In the genomic region with DNA sequence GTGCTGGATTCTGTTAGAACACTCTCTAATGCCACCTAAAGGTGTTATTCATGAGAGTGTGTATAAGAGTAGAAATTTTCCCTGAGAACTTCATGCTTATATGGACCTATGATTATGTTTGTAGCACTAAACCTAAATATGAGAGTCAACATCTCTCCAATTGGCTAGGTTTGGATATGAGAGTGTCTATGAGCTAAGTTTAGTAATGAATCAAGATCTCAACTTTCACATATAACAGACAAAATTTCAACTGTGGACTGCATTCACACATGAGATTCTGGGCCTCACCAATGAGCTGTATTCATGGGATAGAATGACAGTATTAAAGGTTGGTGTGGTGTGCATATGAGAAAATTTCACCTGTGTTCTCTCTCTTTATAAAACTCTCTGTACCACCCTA, we compare ENCODE assay signal across 18 cellular contexts.
DNase-seq lines count a peak whose midpoint lies in the region; ATAC-seq and TF ChIP-seq lines count a peak whose summit lies in the region.
"Had no signal": no experiment of that assay in that cellular context is flagged by ENCODE, and none has a peak within 500 bp of the region (broad histone marks: within the 10 kb centered on the region; RNA-seq: fewer than 3 reads in every experiment).

No MANE protein-coding gene starts in this region.

- no peak overlapping the region for H3K27ac ChIP-seq in OCI-LY3 (ENCODE audit: low read length)
- H3K27ac ChIP-seq: GM23248 had no signal

- H3K27me3 Mint-ChIP-seq in activated T-cell treated with anti-CD3 and anti-CD28 coated beads, Interleukin-2, amount 50 U/mL, for 72 hours (ENCODE audit: low read depth) = no peaks in the 10 kb centered on the region
- H3K27me3 Mint-ChIP-seq in activated T-cell treated with anti-CD3 and anti-CD28 coated beads, Interleukin-2, amount 50 U/mL, for 24 hours = no peaks in the 10 kb centered on the region
- no peaks in the 10 kb centered on the region for H3K27me3 Mint-ChIP-seq in activated naive CD4-positive, alpha-beta T cell treated with anti-CD3 and anti-CD28 coated beads for 36 hours (ENCODE audit: low read depth)
- H3K27me3 Mint-ChIP-seq: CD4-positive, alpha-beta memory T cell had no signal

- ATAC-seq in activated T-cell treated with anti-CD3 and anti-CD28 coated beads, Interleukin-2, amount 50 U/mL, for 72 hours (replicated peaks in 1 of 2) = peak in 1 of 2 donors; percentile 33
- ATAC-seq in activated naive CD4-positive, alpha-beta T cell treated with anti-CD3 and anti-CD28 coated beads, Interleukin-2, amount 50 U/mL, for 72 hours = peak; percentile 6 to 42
- peak; percentile 26 for ATAC-seq in GM18868 (IDR thresholded peaks at IDR 0.05; ENCODE audit: unreplicated experiment)
- ATAC-seq in GM18867 (IDR thresholded peaks at IDR 0.05; ENCODE audit: unreplicated experiment) = no peak

- no peak overlapping the region for H2AFZ ChIP-seq in OCI-LY3 (ENCODE audit: low read depth, low read length)
- H2AFZ ChIP-seq: GM23248 had no signal

- intact Hi-C loops in activated naive CD4-positive, alpha-beta T cell treated with anti-CD3 and anti-CD28 coated beads for 36 hours (cut with micrococcal nuclease) = loop anchor here (1.0 to 5.0 kb wide), 8 partner anchors 8 to 1431 kb away; a partner anchor contains a TSS

- no peak overlapping the region for H3K4me3 ChIP-seq in OCI-LY3 (ENCODE audit: low read length)
- H3K4me3 ChIP-seq: GM23248 had no signal

- DNase-seq in activated T-cell treated with anti-CD3 and anti-CD28 coated beads, Interleukin-2, amount 50 U/mL, for 72 hours = no peak
- no peak for DNase-seq in activated T-cell treated with anti-CD3 and anti-CD28 coated beads, Interleukin-2, amount 50 U/mL, for 24 hours
- no peak for DNase-seq in activated naive CD4-positive, alpha-beta T cell treated with anti-CD3 and anti-CD28 coated beads, Interleukin-2, amount 50 U/mL, for 72 hours (ENCODE audit: low spot score in 2 of 2)
- DNase-seq in activated naive CD4-positive, alpha-beta T cell treated with anti-CD3 and anti-CD28 coated beads for 36 hours = no peak
- no peak for DNase-seq in NCI-H1048 (lab: John Stamatoyannopoulos, UW)
- DNase-seq: C1 segment of cervical spinal cord; Calu3; CD4-positive, alpha-beta memory T cell; COR-L47; DMS53; DMS79 treated with DMSO at 0.1 percent for 48 hours; GF-D8; GM23248; H7; HCEC 1CT had no signal

- no peaks in the 10 kb centered on the region for H3K9me3 ChIP-seq in OCI-LY3 (ENCODE audit: insufficient read depth, low read length)

- peak overlapping the region in 1 of 2 donors; percentile 71 for H3K4me3 Mint-ChIP-seq in activated T-cell treated with anti-CD3 and anti-CD28 coated beads, Interleukin-2, amount 50 U/mL, for 72 hours
- no peak overlapping the region for H3K4me3 Mint-ChIP-seq in activated T-cell treated with anti-CD3 and anti-CD28 coated beads, Interleukin-2, amount 50 U/mL, for 24 hours
- H3K4me3 Mint-ChIP-seq in activated naive CD4-positive, alpha-beta T cell treated with anti-CD3 and anti-CD28 coated beads for 36 hours = no peak overlapping the region
- H3K4me3 Mint-ChIP-seq: CD4-positive, alpha-beta memory T cell had no signal

- H3K36me3 Mint-ChIP-seq in activated T-cell treated with anti-CD3 and anti-CD28 coated beads, Interleukin-2, amount 50 U/mL, for 72 hours (ENCODE audit: insufficient read depth in 2 of 2) = no peaks in the 10 kb centered on the region
- H3K36me3 Mint-ChIP-seq in activated T-cell treated with anti-CD3 and anti-CD28 coated beads, Interleukin-2, amount 50 U/mL, for 24 hours (ENCODE audit: low read depth) = no peaks in the 10 kb centered on the region
- peaks cover 0 to 6% of the 10 kb centered on the region in 2 donors for H3K36me3 Mint-ChIP-seq in activated naive CD4-positive, alpha-beta T cell treated with anti-CD3 and anti-CD28 coated beads, Interleukin-2, amount 50 U/mL, for 72 hours
- no peaks in the 10 kb centered on the region for H3K36me3 Mint-ChIP-seq in activated naive CD4-positive, alpha-beta T cell treated with anti-CD3 and anti-CD28 coated beads for 36 hours (ENCODE audit: low read depth)
- H3K36me3 Mint-ChIP-seq: CD4-positive, alpha-beta memory T cell had no signal

- H3K79me2 ChIP-seq in OCI-LY3 (ENCODE audit: low read length) = no peaks in the 10 kb centered on the region

- no peaks in the 10 kb centered on the region for H3K36me3 ChIP-seq in OCI-LY3 (replicated peaks; ENCODE audit: low read depth, low read length)

- peak overlapping the region; percentile 81 for H3K27ac Mint-ChIP-seq in activated T-cell treated with anti-CD3 and anti-CD28 coated beads, Interleukin-2, amount 50 U/mL, for 72 hours
- H3K27ac Mint-ChIP-seq in activated T-cell treated with anti-CD3 and anti-CD28 coated beads, Interleukin-2, amount 50 U/mL, for 24 hours = no peak overlapping the region
- peak overlapping the region; percentile 81 to 90 for H3K27ac Mint-ChIP-seq in activated naive CD4-positive, alpha-beta T cell treated with anti-CD3 and anti-CD28 coated beads, Interleukin-2, amount 50 U/mL, for 72 hours
- H3K27ac Mint-ChIP-seq in activated naive CD4-positive, alpha-beta T cell treated with anti-CD3 and anti-CD28 coated beads for 36 hours = no peak overlapping the region
- H3K27ac Mint-ChIP-seq: CD4-positive, alpha-beta memory T cell had no signal

- H3K27me3 ChIP-seq in OCI-LY3 (ENCODE audit: low read depth, low read length) = no peaks in the 10 kb centered on the region

- no peaks in the 10 kb centered on the region for H3K4me1 ChIP-seq in OCI-LY3 (ENCODE audit: low read length)

- no peak overlapping the region for H3K9ac ChIP-seq in OCI-LY3 (ENCODE audit: low read length)
- H3K9ac ChIP-seq: GM23248 had no signal

- H4K20me1 ChIP-seq in OCI-LY3 (ENCODE audit: insufficient read depth, low read length) = no peaks in the 10 kb centered on the region

- H3K9me3 Mint-ChIP-seq in activated T-cell treated with anti-CD3 and anti-CD28 coated beads, Interleukin-2, amount 50 U/mL, for 72 hours = no peaks in the 10 kb centered on the region
- no peaks in the 10 kb centered on the region for H3K9me3 Mint-ChIP-seq in activated T-cell treated with anti-CD3 and anti-CD28 coated beads, Interleukin-2, amount 50 U/mL, for 24 hours
- peaks cover 0 to 7% of the 10 kb centered on the region in 2 donors for H3K9me3 Mint-ChIP-seq in activated naive CD4-positive, alpha-beta T cell treated with anti-CD3 and anti-CD28 coated beads, Interleukin-2, amount 50 U/mL, for 72 hours
- no peaks in the 10 kb centered on the region for H3K9me3 Mint-ChIP-seq in activated naive CD4-positive, alpha-beta T cell treated with anti-CD3 and anti-CD28 coated beads for 36 hours
- H3K9me3 Mint-ChIP-seq: CD4-positive, alpha-beta memory T cell had no signal

- CTCF ChIA-PET in activated naive CD4-positive, alpha-beta T cell treated with anti-CD3 and anti-CD28 coated beads for 36 hours (lab: Charles Lee) = interaction anchor here (0.8 to 1.1 kb wide), 2 partner anchors 94 to 261 kb away, joined by 3 read pairs; no protein-coding TSS in a partner anchor

- H3K4me1 Mint-ChIP-seq in activated T-cell treated with anti-CD3 and anti-CD28 coated beads, Interleukin-2, amount 50 U/mL, for 72 hours (ENCODE audit: low read depth) = no peaks in the 10 kb centered on the region
- no peaks in the 10 kb centered on the region for H3K4me1 Mint-ChIP-seq in activated T-cell treated with anti-CD3 and anti-CD28 coated beads, Interleukin-2, amount 50 U/mL, for 24 hours (ENCODE audit: low read depth)
- peaks cover 41% of the 10 kb centered on the region for H3K4me1 Mint-ChIP-seq in activated naive CD4-positive, alpha-beta T cell treated with anti-CD3 and anti-CD28 coated beads for 36 hours (ENCODE audit: low read depth)

- 0 out of 2 replicates have a peak, but pooled peaks have one; percentile 3 for TF ChIP-seq CTCF in OCI-LY3 (IDR thresholded peaks at IDR 0.05; ENCODE audit: low read depth, low read length)

- H3K4me2 ChIP-seq in OCI-LY3 (ENCODE audit: low read length) = no peak overlapping the region

Comparison
In these comparisons a context has a peak if more than half of its experiments do, and no peak if none do; other contexts are left out.
1. H3K27ac Mint-ChIP-seq: peak in activated T-cell treated with anti-CD3 and anti-CD28 coated beads, Interleukin-2, amount 50 U/mL, for 72 hours (single experiment) and activated naive CD4-positive, alpha-beta T cell treated with anti-CD3 and anti-CD28 coated beads, Interleukin-2, amount 50 U/mL, for 72 hours (2 of 2); none in activated T-cell treated with anti-CD3 and anti-CD28 coated beads, Interleukin-2, amount 50 U/mL, for 24 hours (single experiment) and activated naive CD4-positive, alpha-beta T cell treated with anti-CD3 and anti-CD28 coated beads for 36 hours (single experiment).